In the genomic region with DNA sequence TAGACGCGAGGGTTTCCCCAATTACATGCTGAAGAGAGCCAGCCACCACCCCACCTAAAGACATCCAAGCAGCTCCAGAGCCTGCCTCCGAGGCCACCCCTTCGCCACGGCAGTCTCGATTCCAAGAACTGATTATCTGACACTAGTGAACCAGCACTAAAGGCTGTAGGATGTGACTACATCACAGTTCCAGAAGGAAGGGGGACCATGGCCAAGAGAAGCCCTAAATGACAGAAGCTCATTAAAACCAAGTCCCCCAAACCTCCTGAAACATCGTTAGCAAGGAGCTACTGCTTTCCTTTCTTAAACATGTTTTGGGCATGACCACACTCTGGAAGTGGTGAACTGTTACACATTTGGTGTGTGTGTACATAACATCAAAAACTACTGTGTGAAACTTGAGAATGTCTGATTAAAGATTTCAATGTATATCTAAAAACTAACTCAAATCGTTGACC, we compare ENCODE assay signal across 10 cellular contexts.
DNase-seq lines count a peak whose midpoint lies in the region; ATAC-seq and TF ChIP-seq lines count a peak whose summit lies in the region.
"Had no signal": no experiment of that assay in that cellular context is flagged by ENCODE, and none has a peak within 500 bp of the region (broad histone marks: within the 10 kb centered on the region; RNA-seq: fewer than 3 reads in every experiment).

No MANE protein-coding gene starts in this region.

- H3K27me3 Mint-ChIP-seq in activated naive CD8-positive, alpha-beta T cell treated with anti-CD3 and anti-CD28 coated beads, Interleukin-2, amount 10 ng/mL, durations not matched to agents 7 days and 5 days: no peaks in the 10 kb centered on the region

- no peak overlapping the region for H2BK15ac ChIP-seq in neuronal stem cell (ENCODE audit: low read length)

- no peak overlapping the region for H3K18ac ChIP-seq in neuronal stem cell (ENCODE audit: low read length)

- H2BK5ac ChIP-seq in neuronal stem cell (ENCODE audit: low read length): no peak overlapping the region

- H3K27me3 ChIP-seq in right atrium auricular region (no peaks in the 10 kb centered on the region), right cardiac atrium (ENCODE audit: control insufficient read depth, insufficient read depth) (no peaks in the 10 kb centered on the region), neuronal stem cell (ENCODE audit: control insufficient read depth in 3 of 3, insufficient read depth in 3 of 3, low read depth in 1 of 3, low read length in 3 of 3) (no peaks in the 10 kb centered on the region)

- peaks cover 1% of the 10 kb centered on the region for H3K9me3 Mint-ChIP-seq in activated naive CD8-positive, alpha-beta T cell treated with anti-CD3 and anti-CD28 coated beads, Interleukin-2, amount 10 ng/mL, durations not matched to agents 7 days and 5 days

- H3K4me3 ChIP-seq in right atrium auricular region (no peak overlapping the region), right cardiac atrium (ENCODE audit: low read length) (no peak overlapping the region), neuronal stem cell (ENCODE audit: low read length in 2 of 2) (no peak overlapping the region)
- H3K4me3 ChIP-seq: HAP-1 had no signal

- H3K36me3 ChIP-seq in right atrium auricular region: peaks cover 23% of the 10 kb centered on the region
- H3K36me3 ChIP-seq in neuronal stem cell (replicated peaks in 1 of 2; ENCODE audit: control insufficient read depth in 2 of 2, insufficient read depth in 2 of 2, low read length in 2 of 2): peaks cover 16 to 57% of the 10 kb centered on the region in 2 donors

- H3K27ac ChIP-seq in right atrium auricular region (peak overlapping the region; percentile 1 to 4), right cardiac atrium (ENCODE audit: low read length) (no peak overlapping the region), substantia nigra (ENCODE audit: low read depth, low read length, poor library complexity, severe bottlenecking) (peak overlapping the region; percentile 91), neuronal stem cell (replicated peaks; ENCODE audit: low read length) (no peak overlapping the region)

- no peak overlapping the region for H2BK12ac ChIP-seq in neuronal stem cell (ENCODE audit: low read length)

- H4K8ac ChIP-seq in neuronal stem cell (ENCODE audit: low read depth, low read length): no peak overlapping the region

- POLR2A ChIA-PET in activated naive CD8-positive, alpha-beta T cell treated with anti-CD3 and anti-CD28 coated beads, Interleukin-2, amount 10 ng/mL, durations not matched to agents 7 days and 5 days (lab: Charles Lee): interaction anchor here (1.2 to 4.0 kb wide), 8 partner anchors 8 to 262 kb away, joined by 3 to 15 read pairs (median 8); partner anchors contain the start of gene DUSP16

- H3K27ac Mint-ChIP-seq in activated naive CD8-positive, alpha-beta T cell treated with anti-CD3 and anti-CD28 coated beads, Interleukin-2, amount 10 ng/mL, durations not matched to agents 7 days and 5 days: peak overlapping the region; percentile 85

- no peaks in the 10 kb centered on the region for H3K4me1 ChIP-seq in right atrium auricular region
- H3K4me1 ChIP-seq in right cardiac atrium (ENCODE audit: control insufficient read depth, insufficient read depth, low read length): no peaks in the 10 kb centered on the region
- H3K4me1 ChIP-seq in neuronal stem cell (ENCODE audit: control insufficient read depth in 2 of 2, insufficient read depth in 1 of 2, low read depth in 1 of 2, low read length in 2 of 2): peaks cover 0 to 2% of the 10 kb centered on the region in 2 donors
- H3K4me1 ChIP-seq: HAP-1 had no signal

- H3K14ac ChIP-seq in neuronal stem cell (ENCODE audit: low read length): no peak overlapping the region

- no peak for ATAC-seq in right cardiac atrium
- peak; percentile 10 for ATAC-seq in HG03342 (IDR thresholded peaks at IDR 0.05; ENCODE audit: unreplicated experiment)
- peak; percentile 49 for ATAC-seq in activated naive CD8-positive, alpha-beta T cell treated with anti-CD3 and anti-CD28 coated beads, Interleukin-2, amount 10 ng/mL, durations not matched to agents 7 days and 5 days (ENCODE audit: low read depth)
- ATAC-seq in SK-N-SH treated with all-trans-retinoic acid at 6 μM for 48 hours: no peak

- H3K4me3 Mint-ChIP-seq in activated naive CD8-positive, alpha-beta T cell treated with anti-CD3 and anti-CD28 coated beads, Interleukin-2, amount 10 ng/mL, durations not matched to agents 7 days and 5 days: peak overlapping the region; percentile 52

- TF ChIP-seq CTCF in right atrium auricular region (IDR thresholded peaks at IDR 0.05): no peak

- H3K79me1 ChIP-seq in neuronal stem cell (ENCODE audit: low read depth, low read length): no peaks in the 10 kb centered on the region

- H3K4ac ChIP-seq in neuronal stem cell (ENCODE audit: low read length): no peak overlapping the region

- H2AFZ ChIP-seq in neuronal stem cell (ENCODE audit: low read length): no peak overlapping the region

- 70% methylated on average over 8 of the region's 8 CpGs for WGBS in right cardiac atrium
- WGBS in neuronal stem cell (ENCODE audit: extremely low coverage in 2 of 2, insufficient read length in 2 of 2, insufficient replicate concordance in 1 of 2), 2 donors: no CpG with 5 or more reads among the region's 8 CpGs

- no peak overlapping the region for H3K9ac ChIP-seq in neuronal stem cell (ENCODE audit: low read depth, low read length, poor library complexity)

- H3K4me1 Mint-ChIP-seq in activated naive CD8-positive, alpha-beta T cell treated with anti-CD3 and anti-CD28 coated beads, Interleukin-2, amount 10 ng/mL, durations not matched to agents 7 days and 5 days: peaks cover 28% of the 10 kb centered on the region

- H4K91ac ChIP-seq in neuronal stem cell (ENCODE audit: low read depth, low read length, poor library complexity): no peak overlapping the region

- intact Hi-C loops in right cardiac atrium (cut with DNase I): no loop called here

- no peak overlapping the region for H3K4me2 ChIP-seq in neuronal stem cell (ENCODE audit: insufficient read depth, low read length, poor library complexity, severe bottlenecking)

- H2AK5ac ChIP-seq in neuronal stem cell (ENCODE audit: low read depth, low read length): no peak overlapping the region

- H3K23ac ChIP-seq in neuronal stem cell (ENCODE audit: low read depth, low read length, poor library complexity): no peak overlapping the region

- H3K36me3 Mint-ChIP-seq in activated naive CD8-positive, alpha-beta T cell treated with anti-CD3 and anti-CD28 coated beads, Interleukin-2, amount 10 ng/mL, durations not matched to agents 7 days and 5 days: peaks cover 59% of the 10 kb centered on the region

- H3K9me3 ChIP-seq in right atrium auricular region: no peaks in the 10 kb centered on the region
- no peaks in the 10 kb centered on the region for H3K9me3 ChIP-seq in right cardiac atrium (ENCODE audit: control insufficient read depth, low read length)
- peaks cover 4 to 6% of the 10 kb centered on the region in 2 donors for H3K9me3 ChIP-seq in neuronal stem cell (replicated peaks in 1 of 2; ENCODE audit: control insufficient read depth in 2 of 2, insufficient read depth in 1 of 2, low read depth in 1 of 2, low read length in 2 of 2)
- H3K9me3 ChIP-seq: HAP-1 had no signal

- no peak for DNase-seq in right atrium auricular region (ENCODE audit: low spot score)
- no peak for DNase-seq in right cardiac atrium
- DNase-seq in activated naive CD8-positive, alpha-beta T cell treated with anti-CD3 and anti-CD28 coated beads, Interleukin-2, amount 10 ng/mL, durations not matched to agents 7 days and 5 days: no peak
- no peak for DNase-seq in substantia nigra (lab: John Stamatoyannopoulos, UW)
- no peak for DNase-seq in NCI-H526 treated with DMSO at 0.1 percent for 48 hours (lab: John Stamatoyannopoulos, UW)
- DNase-seq in neuronal stem cell (ENCODE audit: low spot score): no peak
- DNase-seq: NCI-H510A had no signal

- H2BK120ac ChIP-seq in neuronal stem cell (ENCODE audit: low read depth, low read length): no peak overlapping the region

TF ChIP-seq in SK-N-SH treated with all-trans-retinoic acid at 6 μM for 48 hours, 23 proteins besides CTCF, POLR2A, EP300 and RAD21 (continues in another document):
- TF ChIP-seq TCF4 (CRISPR knock-in tag; IDR thresholded peaks at IDR 0.05; ENCODE audit: borderline replicate concordance): no peak
- no peak for TF ChIP-seq ESRRG (CRISPR knock-in tag; IDR thresholded peaks at IDR 0.05)
- TF ChIP-seq CSRNP3 (CRISPR knock-in tag; IDR thresholded peaks at IDR 0.05): no peak
- TF ChIP-seq BACH2 (CRISPR knock-in tag; IDR thresholded peaks at IDR 0.05; ENCODE audit: borderline replicate concordance): no peak
- TF ChIP-seq PPARA (CRISPR knock-in tag; IDR thresholded peaks at IDR 0.05; ENCODE audit: borderline replicate concordance): no peak
- TF ChIP-seq SNAI2 (CRISPR knock-in tag; IDR thresholded peaks at IDR 0.05): no peak
- no peak for TF ChIP-seq TOX (CRISPR knock-in tag; IDR thresholded peaks at IDR 0.05; ENCODE audit: borderline replicate concordance)
- no peak for TF ChIP-seq ZC3H10 (CRISPR knock-in tag; IDR thresholded peaks at IDR 0.05)
- TF ChIP-seq POU6F1 (CRISPR knock-in tag; IDR thresholded peaks at IDR 0.05; ENCODE audit: borderline replicate concordance, low read depth): no peak

Comparison
In these comparisons a context has a peak if more than half of its experiments do, and no peak if none do; other contexts are left out.
1. H3K27ac ChIP-seq: peak in right atrium auricular region (2 of 2) and substantia nigra (single experiment); none in right cardiac atrium (single experiment) and neuronal stem cell (single experiment).
2. ATAC-seq: peak in HG03342 (single experiment) and activated naive CD8-positive, alpha-beta T cell treated with anti-CD3 and anti-CD28 coated beads, Interleukin-2, amount 10 ng/mL, durations not matched to agents 7 days and 5 days (single experiment); none in right cardiac atrium (0 of 2) and SK-N-SH treated with all-trans-retinoic acid at 6 μM for 48 hours (single experiment).